Comparison of ENCODE assay signal across 8 cellular contexts in the genomic region with DNA sequence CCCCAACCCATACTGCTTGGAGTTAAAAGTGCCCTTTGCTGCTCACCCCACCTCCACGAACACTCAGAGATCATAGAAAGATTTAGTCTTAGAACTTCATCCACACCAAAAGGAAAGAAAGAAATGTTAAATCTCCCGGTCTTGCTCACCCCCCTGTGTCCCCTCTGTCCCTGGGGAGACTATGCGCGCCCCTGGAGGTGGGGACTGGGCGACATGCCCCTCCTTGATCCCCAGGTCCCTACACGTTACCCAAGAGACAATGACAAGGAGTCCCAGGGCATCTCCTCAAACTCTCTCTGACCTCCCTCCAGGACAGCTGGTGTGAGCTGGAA. TPM values are rescaled to one million over a fixed set of nuclear protein-coding genes. Genes with fewer than 3 reads are reported as not detected.
DNase-seq lines count a peak whose midpoint lies in the region; ATAC-seq and TF ChIP-seq lines count a peak whose summit lies in the region.

No MANE protein-coding gene starts in this region.

- H3K9ac ChIP-seq in trophoblast cell (ENCODE audit: low read length) = no peak overlapping the region

- no peak overlapping the region for H2AK5ac ChIP-seq in trophoblast cell (ENCODE audit: low read length)

- no peak for TF ChIP-seq CTCF in dorsolateral prefrontal cortex (IDR thresholded peaks at IDR 0.05 in 54 of 56, conservative IDR thresholded peaks at IDR 0.05 in 2 of 56; ENCODE audit: low read depth in 1 of 56, partially characterized antibody in 56 of 56)

- intact Hi-C loops in dorsolateral prefrontal cortex (cut with DNase I) = no loop called here

- peak overlapping the region; percentile 88 for H3K4me2 ChIP-seq in trophoblast cell (ENCODE audit: low read length)

- no peaks in the 10 kb centered on the region for H3K9me3 ChIP-seq in trophoblast cell (ENCODE audit: insufficient read depth, low read depth, low read length)

- H3K36me3 ChIP-seq in trophoblast cell (ENCODE audit: control insufficient read depth in 1 of 2, insufficient read depth in 2 of 2, low read length in 2 of 2) = no peaks in the 10 kb centered on the region

- no CpG with 5 or more reads among the region's 6 CpGs for WGBS in trophoblast cell (ENCODE audit: extremely low coverage, insufficient coverage, insufficient read length)

- H3K18ac ChIP-seq in trophoblast cell (ENCODE audit: low read length) = no peak overlapping the region

- ATAC-seq in GM18511 (IDR thresholded peaks at IDR 0.05; ENCODE audit: unreplicated experiment) = peak; percentile 13
- ATAC-seq in HG03280 (IDR thresholded peaks at IDR 0.05; ENCODE audit: unreplicated experiment) = peak; percentile 34
- ATAC-seq in GM21723 (IDR thresholded peaks at IDR 0.05; ENCODE audit: unreplicated experiment) = no peak
- no peak for ATAC-seq in HG03565 (IDR thresholded peaks at IDR 0.05; ENCODE audit: unreplicated experiment)

- H4K91ac ChIP-seq in trophoblast cell (ENCODE audit: low read depth, low read length) = no peak overlapping the region

- H3K79me1 ChIP-seq in trophoblast cell (ENCODE audit: low read length) = peaks cover 1% of the 10 kb centered on the region

- H4K12ac ChIP-seq in trophoblast cell (ENCODE audit: low read depth, low read length) = no peak overlapping the region

- no peak overlapping the region for H2BK120ac ChIP-seq in trophoblast cell (ENCODE audit: insufficient read depth, low read length, poor library complexity)

- H3K27me3 ChIP-seq in dorsolateral prefrontal cortex (peaks cover 0 to 59% (median 7%) of the 10 kb centered on the region in 45 donors), trophoblast cell (ENCODE audit: insufficient read depth, low read length) (no peaks in the 10 kb centered on the region)

- no peak overlapping the region for H3K14ac ChIP-seq in trophoblast cell (ENCODE audit: low read length)

- H4K8ac ChIP-seq in trophoblast cell (ENCODE audit: low read depth, low read length) = no peak overlapping the region

- no peak overlapping the region for H3K4ac ChIP-seq in trophoblast cell (ENCODE audit: low read depth, low read length)

- H2AFZ ChIP-seq in trophoblast cell (ENCODE audit: insufficient read depth, low read length, poor library complexity) = peak overlapping the region; percentile 78

- no peak overlapping the region for H2BK12ac ChIP-seq in trophoblast cell (ENCODE audit: low read length)

- H3K4me1 ChIP-seq in trophoblast cell (ENCODE audit: control insufficient read depth in 1 of 2, insufficient read depth in 2 of 2, low read length in 2 of 2) = no peaks in the 10 kb centered on the region

- no peak overlapping the region for H3K23ac ChIP-seq in trophoblast cell (ENCODE audit: low read length)

- H3K4me3 ChIP-seq in dorsolateral prefrontal cortex (peak overlapping the region; percentile 31 to 72 (median 53)), trophoblast cell (ENCODE audit: low read depth, low read length) (peak overlapping the region; percentile 60)

- H2BK5ac ChIP-seq in trophoblast cell (ENCODE audit: low read depth, low read length, poor library complexity) = no peak overlapping the region

- DNase-seq in dorsolateral prefrontal cortex (no peak), trophoblast cell (no peak), NCI-H226 (no peak), NCI-H1436 treated with DMSO at 0.1 percent for 48 hours (lab: John Stamatoyannopoulos, UW) (no peak)

- H3K27ac ChIP-seq in dorsolateral prefrontal cortex = peak overlapping the region in 41 of 59 donors; percentile 15 to 83 (median 54)
- no peak overlapping the region for H3K27ac ChIP-seq in trophoblast cell (ENCODE audit: low read depth, low read length)

- no peaks in the 10 kb centered on the region for H3K79me2 ChIP-seq in trophoblast cell (ENCODE audit: control insufficient read depth, insufficient read depth, low read length, poor library complexity)

RNA-seq across cellular contexts. Expression of a gene that starts 0.6 kb away (rescaled TPM):
- total RNA-seq in dorsolateral prefrontal cortex = 100 to 1,000 TPM in 38 of 120 experiments, 10 to 100 TPM in 82; 35.2 to 184 (median 87.7) TPM
- 3.7 and 3.9 TPM in 2 replicates for polyA plus RNA-seq in trophoblast cell (2013)

Comparison
In these comparisons a context has a peak if more than half of its experiments do, and no peak if none do; other contexts are left out.
1. ATAC-seq: peak in GM18511 (single experiment) and HG03280 (single experiment); none in GM21723 (single experiment) and HG03565 (single experiment).